ENCODE assay signal across 8 cellular contexts in genomic region chr12:54125950-54126695, GRCh38.
DNase-seq lines count a peak whose midpoint lies in the region; ATAC-seq, FAIRE-seq and TF ChIP-seq lines count a peak whose summit lies in the region.

No MANE protein-coding gene starts in this region.

- no peaks in the 10 kb centered on the region for H3K9me2 ChIP-seq in PC-9 (ENCODE audit: insufficient read depth)

- BruUV-seq in PC-9 (replicated peaks; lab: Mats Ljungman, UMichigan), result no TSS peak

- no peaks in the 10 kb centered on the region for H4K20me1 ChIP-seq in PC-9 (ENCODE audit: insufficient read depth)

- H3K27ac ChIP-seq in SJSA1 (no peak overlapping the region), foreskin keratinocyte (peak overlapping the region; percentile 22), pancreas (peak overlapping the region in 1 of 4 donors; percentile 19), PC-9 (no peak overlapping the region)

- H3K4me3 ChIP-seq in SJSA1, result peak overlapping the region; percentile 42
- peak overlapping the region; percentile 39 to 63 (median 48) for H3K4me3 ChIP-seq in pancreas
- H3K4me3 ChIP-seq in PC-9, result no peak overlapping the region

- TF ChIP-seq CTCF in foreskin keratinocyte (conservative IDR thresholded peaks at IDR 0.05) (no peak), pancreas (IDR thresholded peaks at IDR 0.05) (no peak), PC-9 (conservative IDR thresholded peaks at IDR 0.05) (no peak)

- H3K9me3 ChIP-seq in SJSA1 (replicated peaks) (no peaks in the 10 kb centered on the region), pancreas (no peaks in the 10 kb centered on the region), PC-9 (ENCODE audit: insufficient read depth, low read depth) (no peaks in the 10 kb centered on the region)

- peaks cover 8% of the 10 kb centered on the region for H3K27me3 ChIP-seq in SJSA1 (replicated peaks)
- H3K27me3 ChIP-seq in foreskin keratinocyte, result no peaks in the 10 kb centered on the region
- no peaks in the 10 kb centered on the region for H3K27me3 ChIP-seq in pancreas
- H3K27me3 ChIP-seq in PC-9 (ENCODE audit: insufficient read depth, low read depth), result peaks cover 5% of the 10 kb centered on the region; the same call in 1 of the 2 replicates

- peak in 11 of 14 donors; percentile 4 to 86 (median 59) for DNase-seq in C1 segment of cervical spinal cord (lab: John Stamatoyannopoulos, UW)
- peak in 1 of 2 experiments; percentile 24 for DNase-seq in SJSA1 (ENCODE audit: low read depth in 1 of 2, low spot score in 2 of 2)
- DNase-seq in foreskin keratinocyte, result peak in 1 of 2 donors; percentile 39
- peak in 5 of 6 donors; percentile 26 to 68 (median 40) for DNase-seq in pancreas
- no peak for DNase-seq in superior temporal gyrus (ENCODE audit: extremely low spot score)
- DNase-seq in PC-9, result no peak
- no peak for DNase-seq in erythroblast (lab: John Stamatoyannopoulos, UW)
- DNase-seq in activated CD4-positive, alpha-beta T cell treated with anti-CD3 and anti-CD28 coated beads, Interleukin-2, amount 50 U/mL, for 1 hour, result no peak

- no peaks in the 10 kb centered on the region for H3K79me2 ChIP-seq in PC-9 (ENCODE audit: low read depth)

- no peaks in the 10 kb centered on the region for H3F3A ChIP-seq in PC-9 (ENCODE audit: insufficient read depth, low read depth)

- H3K36me3 ChIP-seq in SJSA1 (no peaks in the 10 kb centered on the region), pancreas (no peaks in the 10 kb centered on the region), PC-9 (ENCODE audit: low read depth) (no peaks in the 10 kb centered on the region)

- H3K4me2 ChIP-seq in PC-9, result no peak overlapping the region

- POLR2A ChIA-PET in PC-9 (lab: Charles Lee; ENCODE audit: unreplicated experiment), result interaction anchor here (0.6 kb wide), 1 partner anchor 70 kb away, joined by 4 read pairs; no protein-coding TSS in a partner anchor

- WGBS in pancreas, 2 donors, result 1% methylated on average over 48 to 50 of the region's 50 CpGs

- CTCF ChIA-PET in PC-9 (lab: Charles Lee), result interaction anchor here (0.6 to 0.7 kb wide), 2 partner anchors 181 to 524 kb away, joined by 4 to 6 read pairs; no protein-coding TSS in a partner anchor

- H3K4me1 ChIP-seq in SJSA1 (replicated peaks) (peaks cover 12% of the 10 kb centered on the region), foreskin keratinocyte (peaks cover 3% of the 10 kb centered on the region), pancreas (no peaks in the 10 kb centered on the region), PC-9 (replicated peaks; ENCODE audit: insufficient read depth) (no peaks in the 10 kb centered on the region)

- TF ChIP-seq POLR2A in erythroblast (IDR thresholded peaks at IDR 0.05; ENCODE audit: low read length), result no peak

- no peak overlapping the region for H2AFZ ChIP-seq in PC-9

- ATAC-seq in foreskin keratinocyte (peak; percentile 60), pancreas (peak; percentile 80 to 85 (median 82))

- FAIRE-seq in pancreas (lab: Jason Lieb, UNC), result no peak

- intact Hi-C loops in pancreas (cut with DNase I), result no loop called here
- intact Hi-C loops in PC-9 (cut with micrococcal nuclease; ENCODE audit: unreplicated experiment), result no loop called here

Comparison
In these comparisons a context has a peak if more than half of its experiments do, and no peak if none do; other contexts are left out.
1. DNase-seq: peak in C1 segment of cervical spinal cord (11 of 14) and pancreas (5 of 6); none in superior temporal gyrus (single experiment), PC-9 (0 of 2), erythroblast (0 of 2) and activated CD4-positive, alpha-beta T cell treated with anti-CD3 and anti-CD28 coated beads, Interleukin-2, amount 50 U/mL, for 1 hour (single experiment).